1 cellular context compared by ENCODE assay signal in the genomic region with DNA sequence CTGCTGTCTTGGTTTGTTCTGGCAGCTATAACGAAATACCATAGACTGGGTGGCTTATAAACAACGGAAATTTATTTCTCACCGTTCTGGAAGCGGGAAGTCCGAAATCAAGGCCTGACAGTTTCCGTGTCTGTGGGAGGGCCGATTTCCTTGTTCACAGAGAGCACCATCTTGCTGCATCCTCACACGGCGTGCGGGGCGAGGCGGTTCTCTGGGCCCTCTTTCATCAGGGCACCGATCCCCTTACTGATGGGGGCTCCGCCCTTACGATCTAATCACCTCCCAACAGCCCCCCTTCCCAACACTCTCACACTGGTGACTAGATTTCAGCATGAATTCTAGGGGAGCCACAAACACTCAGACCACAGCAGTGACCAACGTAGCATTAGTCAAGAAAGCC.
TF ChIP-seq lines count a peak whose summit lies in the region.

No MANE protein-coding gene starts in this region.

TF ChIP-seq in IMR-90, 13 proteins besides CTCF, POLR2A, EP300 and RAD21 (continued from another document):
- TF ChIP-seq, protein P1, sequence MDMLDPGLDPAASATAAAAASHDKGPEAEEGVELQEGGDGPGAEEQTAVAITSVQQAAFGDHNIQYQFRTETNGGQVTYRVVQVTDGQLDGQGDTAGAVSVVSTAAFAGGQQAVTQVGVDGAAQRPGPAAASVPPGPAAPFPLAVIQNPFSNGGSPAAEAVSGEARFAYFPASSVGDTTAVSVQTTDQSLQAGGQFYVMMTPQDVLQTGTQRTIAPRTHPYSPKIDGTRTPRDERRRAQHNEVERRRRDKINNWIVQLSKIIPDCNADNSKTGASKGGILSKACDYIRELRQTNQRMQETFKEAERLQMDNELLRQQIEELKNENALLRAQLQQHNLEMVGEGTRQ (IDR thresholded peaks at IDR 0.05; ENCODE audit: low read depth, low read length): no peak
- TF ChIP-seq NFE2L2 (IDR thresholded peaks at IDR 0.05; ENCODE audit: low read depth, low read length): no peak
- no peak for TF ChIP-seq MAZ (IDR thresholded peaks at IDR 0.05; ENCODE audit: borderline replicate concordance, low read depth, low read length)
- no peak for TF ChIP-seq CEBPB (IDR thresholded peaks at IDR 0.05; ENCODE audit: low read depth, low read length)
- no peak for TF ChIP-seq RCOR1 (IDR thresholded peaks at IDR 0.05; ENCODE audit: insufficient replicate concordance, low read length)
- no peak for TF ChIP-seq SMC3 (IDR thresholded peaks at IDR 0.05; ENCODE audit: low read depth, low read length)
